20 cellular contexts compared by ENCODE assay signal in genomic region chrX:30248854-30249253, GRCh38. TPM values are rescaled to one million over a fixed set of nuclear protein-coding genes. Genes with fewer than 3 reads are reported as not detected.
A peak's percentile ranks its signal among the peaks of the same experiment; 100 is the strongest.
DNase-seq lines count a peak whose midpoint lies in the region; ATAC-seq lines count a peak whose summit lies in the region.
"Had no signal": no experiment of that assay in that cellular context is flagged by ENCODE, and none has a peak within 500 bp of the region (broad histone marks: within the 10 kb centered on the region; RNA-seq: fewer than 3 reads in every experiment).

No MANE protein-coding gene starts in this region.

- H3K27me3 Mint-ChIP-seq in activated T-helper 1 cell treated with anti-CD3 and anti-CD28 coated beads, Interleukin-12 subunit alpha, Interleukin-12 subunit beta, Interleukin-2, Interleukin-4 antibody, amounts not matched to agents 30 ng/mL and 10 ng/mL and 1 ng/mL, durations not matched to agents 14 hours and 24 hours and 36 hours (ENCODE audit: insufficient read depth), result no peaks in the 10 kb centered on the region
- H3K27me3 Mint-ChIP-seq: activated CD4-positive, alpha-beta T cell treated with anti-CD3 and anti-CD28 coated beads for 36 hours; activated naive CD4-positive, alpha-beta T cell treated with anti-CD3 and anti-CD28 coated beads, Interleukin-2, amount 50 U/mL, for 24 hours; dendritic cell treated with granulocyte-macrophage colony-stimulating factor and Interleukin-4, amounts not matched to agents 40 ng/mL and 50 ng/mL, for 4 days; naive B cell had no signal

- intact Hi-C loops in activated T-helper 1 cell treated with anti-CD3 and anti-CD28 coated beads, Interleukin-12 subunit alpha, Interleukin-12 subunit beta, Interleukin-2, Interleukin-4 antibody, amounts not matched to agents 30 ng/mL and 10 ng/mL and 1 ng/mL, durations not matched to agents 14 hours and 24 hours and 36 hours (cut with micrococcal nuclease), result no loop called here

- H3K27me3 ChIP-seq in H7 (ENCODE audit: control insufficient read depth, insufficient read depth, low read length), result no peaks in the 10 kb centered on the region
- H3K27me3 ChIP-seq: vagina had no signal

- no peak for DNase-seq in stimulated activated naive CD8-positive, alpha-beta T cell treated with anti-CD3 and anti-CD28 coated beads, Interleukin-15, Interleukin-2, amounts not matched to agents 100 U/mL and 50 U/mL, for 24 hours
- DNase-seq in H7 (no peak), SW480 (ENCODE audit: low spot score) (no peak)
- no peak for DNase-seq in activated T-helper 1 cell treated with anti-CD3 and anti-CD28 coated beads, Interleukin-12 subunit alpha, Interleukin-12 subunit beta, Interleukin-2, Interleukin-4 antibody, amounts not matched to agents 30 ng/mL and 10 ng/mL and 1 ng/mL, durations not matched to agents 14 hours and 24 hours and 36 hours (ENCODE audit: low spot score)
- DNase-seq: activated CD4-positive, alpha-beta T cell treated with anti-CD3 and anti-CD28 coated beads for 36 hours; lower lobe of right lung; naive B cell; NCI-H1694 treated with DMSO at 0.1 percent for 48 hours; NCI-H510A; stimulated activated naive CD4-positive, alpha-beta T cell treated with Interleukin-2 at 50 U/mL for 16 hours; T1000 had no signal

- H3K9me3 Mint-ChIP-seq in activated T-helper 1 cell treated with anti-CD3 and anti-CD28 coated beads, Interleukin-12 subunit alpha, Interleukin-12 subunit beta, Interleukin-2, Interleukin-4 antibody, amounts not matched to agents 30 ng/mL and 10 ng/mL and 1 ng/mL, durations not matched to agents 14 hours and 24 hours and 36 hours, result no peaks in the 10 kb centered on the region
- H3K9me3 Mint-ChIP-seq: activated naive CD4-positive, alpha-beta T cell treated with anti-CD3 and anti-CD28 coated beads, Interleukin-2, amount 50 U/mL, for 24 hours; dendritic cell treated with granulocyte-macrophage colony-stimulating factor and Interleukin-4, amounts not matched to agents 40 ng/mL and 50 ng/mL, for 4 days had no signal

- no peak overlapping the region for H3K4me3 ChIP-seq in H7 (ENCODE audit: insufficient read depth, low read depth, low read length)
- H3K4me3 ChIP-seq: lower lobe of right lung, vagina had no signal

- H3K36me3 ChIP-seq in H7 (replicated peaks; ENCODE audit: control insufficient read depth, insufficient read depth, low read length), result no peaks in the 10 kb centered on the region
- H3K36me3 ChIP-seq: lower lobe of right lung, vagina had no signal

- ATAC-seq in GM18511 (IDR thresholded peaks at IDR 0.05; ENCODE audit: unreplicated experiment) (peak; percentile 75), GM19463 (IDR thresholded peaks at IDR 0.05; ENCODE audit: unreplicated experiment) (peak; percentile 79), HG02870 (IDR thresholded peaks at IDR 0.05; ENCODE audit: unreplicated experiment) (peak; percentile 69), HG03520 (IDR thresholded peaks at IDR 0.05; ENCODE audit: unreplicated experiment) (peak; percentile 67)
- ATAC-seq in stimulated activated naive CD8-positive, alpha-beta T cell treated with anti-CD3 and anti-CD28 coated beads, Interleukin-15, Interleukin-2, amounts not matched to agents 100 U/mL and 50 U/mL, for 24 hours, result no peak
- ATAC-seq: activated CD4-positive, alpha-beta T cell treated with anti-CD3 and anti-CD28 coated beads for 36 hours; lower lobe of right lung had no signal

- no peak overlapping the region for H3K27ac Mint-ChIP-seq in activated T-helper 1 cell treated with anti-CD3 and anti-CD28 coated beads, Interleukin-12 subunit alpha, Interleukin-12 subunit beta, Interleukin-2, Interleukin-4 antibody, amounts not matched to agents 30 ng/mL and 10 ng/mL and 1 ng/mL, durations not matched to agents 14 hours and 24 hours and 36 hours
- H3K27ac Mint-ChIP-seq: activated CD4-positive, alpha-beta T cell treated with anti-CD3 and anti-CD28 coated beads for 36 hours; activated naive CD4-positive, alpha-beta T cell treated with anti-CD3 and anti-CD28 coated beads, Interleukin-2, amount 50 U/mL, for 24 hours; dendritic cell treated with granulocyte-macrophage colony-stimulating factor and Interleukin-4, amounts not matched to agents 40 ng/mL and 50 ng/mL, for 4 days had no signal

- no peaks in the 10 kb centered on the region for H3K36me3 Mint-ChIP-seq in activated T-helper 1 cell treated with anti-CD3 and anti-CD28 coated beads, Interleukin-12 subunit alpha, Interleukin-12 subunit beta, Interleukin-2, Interleukin-4 antibody, amounts not matched to agents 30 ng/mL and 10 ng/mL and 1 ng/mL, durations not matched to agents 14 hours and 24 hours and 36 hours (ENCODE audit: low read depth)
- H3K36me3 Mint-ChIP-seq: activated naive CD4-positive, alpha-beta T cell treated with anti-CD3 and anti-CD28 coated beads, Interleukin-2, amount 50 U/mL, for 24 hours; naive B cell had no signal

- H3K4me3 Mint-ChIP-seq in activated T-helper 1 cell treated with anti-CD3 and anti-CD28 coated beads, Interleukin-12 subunit alpha, Interleukin-12 subunit beta, Interleukin-2, Interleukin-4 antibody, amounts not matched to agents 30 ng/mL and 10 ng/mL and 1 ng/mL, durations not matched to agents 14 hours and 24 hours and 36 hours, result no peak overlapping the region
- H3K4me3 Mint-ChIP-seq: activated CD4-positive, alpha-beta T cell treated with anti-CD3 and anti-CD28 coated beads for 36 hours; activated naive CD4-positive, alpha-beta T cell treated with anti-CD3 and anti-CD28 coated beads, Interleukin-2, amount 50 U/mL, for 24 hours; dendritic cell treated with granulocyte-macrophage colony-stimulating factor and Interleukin-4, amounts not matched to agents 40 ng/mL and 50 ng/mL, for 4 days; naive B cell had no signal

- no peaks in the 10 kb centered on the region for H3K4me1 Mint-ChIP-seq in activated T-helper 1 cell treated with anti-CD3 and anti-CD28 coated beads, Interleukin-12 subunit alpha, Interleukin-12 subunit beta, Interleukin-2, Interleukin-4 antibody, amounts not matched to agents 30 ng/mL and 10 ng/mL and 1 ng/mL, durations not matched to agents 14 hours and 24 hours and 36 hours (ENCODE audit: low read depth)
- H3K4me1 Mint-ChIP-seq: activated CD4-positive, alpha-beta T cell treated with anti-CD3 and anti-CD28 coated beads for 36 hours; activated naive CD4-positive, alpha-beta T cell treated with anti-CD3 and anti-CD28 coated beads, Interleukin-2, amount 50 U/mL, for 24 hours; naive B cell had no signal

RNA-seq across cellular contexts. Expression of gene MAGEB1, which starts 1.9 kb away (rescaled TPM):
- total RNA-seq in H7 (2014; rRNA removed; shearing (Covaris generic)), result 0.30 and 0.45 TPM in 2 replicates
- total RNA-seq in activated T-helper 1 cell treated with anti-CD3 and anti-CD28 coated beads, Interleukin-12 subunit alpha, Interleukin-12 subunit beta, Interleukin-2, Interleukin-4 antibody, amounts not matched to agents 30 ng/mL and 10 ng/mL and 1 ng/mL, durations not matched to agents 14 hours and 24 hours and 36 hours, result not detected in 2 replicates
- total RNA-seq: activated CD4-positive, alpha-beta T cell treated with anti-CD3 and anti-CD28 coated beads for 36 hours; lower lobe of right lung; OCI-LY7; SK-MEL-5; vagina had no signal

RNA-seq across cellular contexts. Expression of gene MAGEB4, which starts 7.1 kb away (rescaled TPM):
- not detected in 2 replicates for total RNA-seq in H7 (2014; rRNA removed; shearing (Covaris generic))
- not detected in 2 replicates for total RNA-seq in activated T-helper 1 cell treated with anti-CD3 and anti-CD28 coated beads, Interleukin-12 subunit alpha, Interleukin-12 subunit beta, Interleukin-2, Interleukin-4 antibody, amounts not matched to agents 30 ng/mL and 10 ng/mL and 1 ng/mL, durations not matched to agents 14 hours and 24 hours and 36 hours
- total RNA-seq: activated CD4-positive, alpha-beta T cell treated with anti-CD3 and anti-CD28 coated beads for 36 hours; lower lobe of right lung; OCI-LY7; SK-MEL-5; vagina had no signal

RNA-seq across cellular contexts. Expression of gene MAGEB3, which starts 18.4 kb away (rescaled TPM):
- 0.26 and 0.80 TPM in 2 replicates for total RNA-seq in H7 (2014; rRNA removed; shearing (Covaris generic))
- not detected in 2 replicates for total RNA-seq in activated T-helper 1 cell treated with anti-CD3 and anti-CD28 coated beads, Interleukin-12 subunit alpha, Interleukin-12 subunit beta, Interleukin-2, Interleukin-4 antibody, amounts not matched to agents 30 ng/mL and 10 ng/mL and 1 ng/mL, durations not matched to agents 14 hours and 24 hours and 36 hours
- total RNA-seq: activated CD4-positive, alpha-beta T cell treated with anti-CD3 and anti-CD28 coated beads for 36 hours; lower lobe of right lung; OCI-LY7; SK-MEL-5; vagina had no signal

RNA-seq across cellular contexts. Expression of gene MAGEB2, which starts 33.5 kb away (rescaled TPM):
- 0.35 and 1.0 TPM in 2 replicates for total RNA-seq in H7 (2014; rRNA removed; shearing (Covaris generic))
- total RNA-seq in activated T-helper 1 cell treated with anti-CD3 and anti-CD28 coated beads, Interleukin-12 subunit alpha, Interleukin-12 subunit beta, Interleukin-2, Interleukin-4 antibody, amounts not matched to agents 30 ng/mL and 10 ng/mL and 1 ng/mL, durations not matched to agents 14 hours and 24 hours and 36 hours, result not detected in 2 replicates
- total RNA-seq: activated CD4-positive, alpha-beta T cell treated with anti-CD3 and anti-CD28 coated beads for 36 hours; lower lobe of right lung; OCI-LY7; vagina had no signal
